Comparison of ENCODE assay signal across 15 cellular contexts in genomic region chr11:11081273-11081672, GRCh38.
"Had no signal": no experiment of that assay in that cellular context is flagged by ENCODE, and none has a peak within 500 bp of the region (broad histone marks: within the 10 kb centered on the region; RNA-seq: fewer than 3 reads in every experiment).

No MANE protein-coding gene starts in this region.

- H3K4me3 ChIP-seq: testis had no signal

- H3K27me3 ChIP-seq: testis had no signal

- FAIRE-seq: bronchial epithelial cell, endometrium, islet of Langerhans, urothelium cell line had no signal

- H3K9me3 ChIP-seq: testis had no signal

- DNase-seq: activated CD4-positive, alpha-beta T cell treated with anti-CD3 and anti-CD28 coated beads for 1 hour; activated CD4-positive, alpha-beta T cell treated with anti-CD3 and anti-CD28 coated beads, Interleukin-2, amount 50 U/mL, for 48 hours; activated CD8-positive, alpha-beta memory T cell treated with anti-CD3 and anti-CD28 coated beads, Interleukin-2, amount 10 ng/mL, durations not matched to agents 7 days and 5 days; activated effector memory CD4-positive, alpha-beta T cell treated with Interleukin-2 at 50 U/mL for 16 hours; activated T-cell treated with anti-CD3 and anti-CD28 coated beads, Interleukin-2, amount 50 U/mL, for 24 hours; stimulated activated CD4-positive, alpha-beta T cell treated with anti-CD3 and anti-CD28 coated beads, Interleukin-15, amount 100 ng/mL, for 24 hours; stimulated activated CD4-positive, alpha-beta T cell treated with anti-CD3 and anti-CD28 coated beads, Interleukin-4, amount 100 ng/mL, for 24 hours; T-helper 9 cell; testis had no signal

- ATAC-seq: activated CD8-positive, alpha-beta memory T cell treated with anti-CD3 and anti-CD28 coated beads, Interleukin-2, amount 10 ng/mL, durations not matched to agents 7 days and 5 days; activated naive CD4-positive, alpha-beta T cell treated with anti-CD3 and anti-CD28 coated beads, Interleukin-2, amount 50 U/mL, for 72 hours; esophagus mucosa had no signal

- H3K4me1 ChIP-seq: testis had no signal

- H3K27ac ChIP-seq: testis had no signal
